In genomic region chr14:73760598-73761586, GRCh38 we compare ENCODE assay signal across 8 cellular contexts. TPM values are rescaled to one million over a fixed set of nuclear protein-coding genes. Genes with fewer than 3 reads are reported as not detected.
DNase-seq lines count a peak whose midpoint lies in the region; ATAC-seq and TF ChIP-seq lines count a peak whose summit lies in the region.

No MANE protein-coding gene starts in this region.

- H3K4me3 ChIP-seq in BJ (ENCODE audit: low read depth, low read length) = peak overlapping the region; percentile 38
- H3K4me3 ChIP-seq in astrocyte of the cerebellum (ENCODE audit: low read depth, low read length) = peak overlapping the region; percentile 70
- peak overlapping the region; percentile 66 for H3K4me3 ChIP-seq in mononuclear cell (ENCODE audit: low read length)

- H3K9me3 ChIP-seq in mononuclear cell (ENCODE audit: low read depth, low read length) = no peaks in the 10 kb centered on the region

- TF ChIP-seq CTCF in BJ (IDR thresholded peaks at IDR 0.05; ENCODE audit: insufficient read depth, low read depth, low read length) = no peak
- no peak for TF ChIP-seq CTCF in astrocyte of the cerebellum (IDR thresholded peaks at IDR 0.05; ENCODE audit: low read depth, low read length, missing control alignments)

- peaks cover 88% of the 10 kb centered on the region for H3K4me1 ChIP-seq in mononuclear cell (ENCODE audit: insufficient read depth, low read length)

- in situ Hi-C loops in astrocyte of the cerebellum (cut with HindIII; ENCODE audit: low sequenced_read_pairs) = no loop called here

- CTCF ChIA-PET in BJ (lab: Yijun Ruan, JAX) = interaction anchor here (0.7 to 3.1 kb wide), 6 partner anchors 10 to 66 kb away, joined by 3 to 23 read pairs (median 4); no protein-coding TSS in a partner anchor

- H3K36me3 ChIP-seq in BJ (ENCODE audit: control insufficient read depth, insufficient read depth, low read length) = 0 out of 2 replicates have a peak, but pooled peaks cover 1% of the 10 kb centered on the region

- DNase-seq in BJ (ENCODE audit: low read depth) = no peak
- DNase-seq in astrocyte of the cerebellum (ENCODE audit: low read depth) = no peak
- no peak for DNase-seq in AG20443 (ENCODE audit: low spot score)
- no peak for DNase-seq in pons (ENCODE audit: low spot score)
- no peak for DNase-seq in HPDE6-E6E7 (ENCODE audit: extremely low spot score)
- no peak for DNase-seq in effector CD4-positive, alpha-beta T cell

- POLR2A ChIA-PET in BJ (lab: Charles Lee) = interaction anchor here (0.8 to 1.0 kb wide), 3 partner anchors 25 to 90 kb away, joined by 4 to 6 read pairs (median 4); partner anchors contain the start of gene PTGR2

- ATAC-seq in HG02943 (IDR thresholded peaks at IDR 0.05; ENCODE audit: low read depth, unreplicated experiment) = peak; percentile 1

- H3K27me3 ChIP-seq in BJ (ENCODE audit: control insufficient read depth, insufficient read depth, low read length) = no peaks in the 10 kb centered on the region
- no peaks in the 10 kb centered on the region for H3K27me3 ChIP-seq in mononuclear cell (ENCODE audit: insufficient read depth, low read length)

RNA-seq across cellular contexts. Expression of gene PNMA1, which starts 46.7 kb away (rescaled TPM):
- 8.8 and 11.6 TPM in 2 replicates for polyA plus RNA-seq in BJ (2011; rRNA removed)
- polyA minus RNA-seq in BJ (2011; rRNA and poly(A)+ RNA removed) = 4.2 and 6.0 TPM in 2 replicates
- total RNA-seq in mononuclear cell = 23.2 TPM
